In genomic region chr3:3799173-3800075, GRCh38 we compare ENCODE assay signal across 8 cellular contexts. TPM values are rescaled to one million over a fixed set of nuclear protein-coding genes. Genes with fewer than 3 reads are reported as not detected.
DNase-seq lines count a peak whose midpoint lies in the region; ATAC-seq and TF ChIP-seq lines count a peak whose summit lies in the region.

LRRN1 (plus strand) TSS chr3:3799431; CDS start chr3:3844642, 45,211 bp downstream.

- peak within 1 kb of the TSS; percentile 96 for H3K9ac ChIP-seq in NT2/D1 (ENCODE audit: insufficient read length, low read depth)

- CTCF ChIA-PET in CD8-positive, alpha-beta T cell (lab: Charles Lee) = interaction anchor here (1.7 kb wide), 1 partner anchor 599 kb away, joined by 4 read pairs; no protein-coding TSS in a partner anchor

- TF ChIP-seq CTCF in CD8-positive, alpha-beta T cell (IDR thresholded peaks at IDR 0.05) = no peak

- no peaks in the 10 kb centered on the region for H3K9me3 Mint-ChIP-seq in CD8-positive, alpha-beta T cell
- H3K9me3 Mint-ChIP-seq in immature natural killer cell = peaks cover 0 to 8% (median 0%) of the 10 kb centered on the region in 6 donors

- peaks cover 5% of the 10 kb centered on the region for H3K4me1 ChIP-seq in CD8-positive, alpha-beta T cell (ENCODE audit: insufficient read depth, low read length)
- H3K4me1 ChIP-seq in NT2/D1 (ENCODE audit: insufficient read depth, insufficient read length) = no peaks in the 10 kb centered on the region

- peak within 1 kb of the TSS; percentile 81 for H3K4me3 ChIP-seq in CD8-positive, alpha-beta T cell (ENCODE audit: low read depth, low read length)
- H3K4me3 ChIP-seq in NT2/D1 (ENCODE audit: insufficient read length, low read depth) = peak within 1 kb of the TSS; percentile 86
- peak within 1 kb of the TSS; percentile 27 for H3K4me3 ChIP-seq in skeletal muscle cell (ENCODE audit: low read depth, low read length)

- peak; percentile 12 to 80 (median 47) for DNase-seq in CD8-positive, alpha-beta T cell
- DNase-seq in NT2/D1 (ENCODE audit: low read depth, low spot score) = peak; percentile 85
- peak; percentile 89 for DNase-seq in astrocyte of the hippocampus (ENCODE audit: low read depth, low spot score)
- peak; percentile 36 to 49 (median 40) for DNase-seq in immature natural killer cell
- no peak for DNase-seq in skeletal muscle cell (ENCODE audit: low read depth)
- no peak for DNase-seq in COR-L47 (lab: John Stamatoyannopoulos, UW)
- no peak for DNase-seq in SHP77 (lab: John Stamatoyannopoulos, UW)

- H3K4me3 Mint-ChIP-seq in CD8-positive, alpha-beta T cell = peak within 1 kb of the TSS; percentile 94
- H3K4me3 Mint-ChIP-seq in immature natural killer cell = peak within 1 kb of the TSS; percentile 89 to 96 (median 91)

- H3K27me3 ChIP-seq in CD8-positive, alpha-beta T cell (ENCODE audit: insufficient read depth, low read length) = no peaks in the 10 kb centered on the region
- peaks cover 18% of the 10 kb centered on the region for H3K27me3 ChIP-seq in NT2/D1 (ENCODE audit: insufficient read depth, insufficient read length)

- peak within 1 kb of the TSS; percentile 94 for H3K27ac Mint-ChIP-seq in CD8-positive, alpha-beta T cell
- H3K27ac Mint-ChIP-seq in immature natural killer cell = peak within 1 kb of the TSS; percentile 23 to 86 (median 78)

- H3K27me3 Mint-ChIP-seq in CD8-positive, alpha-beta T cell (ENCODE audit: low read depth) = peaks cover 4% of the 10 kb centered on the region
- H3K27me3 Mint-ChIP-seq in immature natural killer cell (ENCODE audit: low read depth in 3 of 3) = peaks cover 4 to 14% (median 4%) of the 10 kb centered on the region in 3 donors

- peaks cover 25% of the 10 kb centered on the region for H3K4me1 Mint-ChIP-seq in CD8-positive, alpha-beta T cell (ENCODE audit: low read depth)
- H3K4me1 Mint-ChIP-seq in immature natural killer cell = peaks cover 18 to 22% of the 10 kb centered on the region in 2 donors

- peak within 1 kb of the TSS; percentile 76 for H3K27ac ChIP-seq in CD8-positive, alpha-beta T cell (ENCODE audit: low read depth, low read length)

- ATAC-seq in CD8-positive, alpha-beta T cell = peak; percentile 65
- peak; percentile 41 for ATAC-seq in HG02763 (IDR thresholded peaks at IDR 0.05; ENCODE audit: unreplicated experiment)

- H3K36me3 ChIP-seq in CD8-positive, alpha-beta T cell (ENCODE audit: insufficient read depth, low read length) = no peaks in the 10 kb centered on the region
- peaks cover 3% of the 10 kb centered on the region for H3K36me3 ChIP-seq in NT2/D1 (ENCODE audit: insufficient read depth, insufficient read length, low read length)

- POLR2A ChIA-PET in CD8-positive, alpha-beta T cell (lab: Charles Lee) = interaction anchor here (0.7 to 1.4 kb wide), 7 partner anchors 8 to 720 kb away, joined by 3 to 4 read pairs (median 3); partner anchors contain the start of gene ITPR1

- peaks cover 2% of the 10 kb centered on the region for H3K36me3 Mint-ChIP-seq in CD8-positive, alpha-beta T cell
- H3K36me3 Mint-ChIP-seq in immature natural killer cell = peaks cover 0 to 4% (median 0%) of the 10 kb centered on the region in 3 donors

- intact Hi-C loops in CD8-positive, alpha-beta T cell (cut with DNase I, micrococcal nuclease) = loop anchor here in 1 of 2 experiments (5.0 to 10.0 kb wide), 5 partner anchors 607 to 1388 kb away; partner anchors contain the start of genes CRBN, EDEM1, ITPR1 and TRNT1

- no peaks in the 10 kb centered on the region for H3K9me3 ChIP-seq in CD8-positive, alpha-beta T cell (ENCODE audit: low read length)
- H3K9me3 ChIP-seq in NT2/D1 (ENCODE audit: insufficient read depth, low read length) = 0 out of 2 replicates have a peak, but pooled peaks cover 7% of the 10 kb centered on the region

RNA-seq across cellular contexts. Expression of gene LRRN1, which starts in this region (rescaled TPM):
- 1 to 10 TPM; 1.0 to 1.2 TPM for total RNA-seq in CD8-positive, alpha-beta T cell
- polyA plus RNA-seq in immature natural killer cell = under 1 TPM in 2 of 3 donors, not detected in 1; 0.30 to 0.84 TPM

Comparison
In these comparisons a context has a peak if more than half of its experiments do, and no peak if none do; other contexts are left out.
1. Peak in DNase-seq in immature natural killer cell; RNA of the gene not detected or under 1 TPM.
2. DNase-seq: peak in CD8-positive, alpha-beta T cell (7 of 7), NT2/D1 (single experiment) and astrocyte of the hippocampus (single experiment); none in skeletal muscle cell (single experiment), COR-L47 (single experiment) and SHP77 (0 of 2).
3. H3K4me3 ChIP-seq: peak in every context shown above with its lines; median percentile 86 in NT2/D1; 81 in CD8-positive, alpha-beta T cell; 27 in skeletal muscle cell.